8 cellular contexts compared by ENCODE assay signal in the genomic region with DNA sequence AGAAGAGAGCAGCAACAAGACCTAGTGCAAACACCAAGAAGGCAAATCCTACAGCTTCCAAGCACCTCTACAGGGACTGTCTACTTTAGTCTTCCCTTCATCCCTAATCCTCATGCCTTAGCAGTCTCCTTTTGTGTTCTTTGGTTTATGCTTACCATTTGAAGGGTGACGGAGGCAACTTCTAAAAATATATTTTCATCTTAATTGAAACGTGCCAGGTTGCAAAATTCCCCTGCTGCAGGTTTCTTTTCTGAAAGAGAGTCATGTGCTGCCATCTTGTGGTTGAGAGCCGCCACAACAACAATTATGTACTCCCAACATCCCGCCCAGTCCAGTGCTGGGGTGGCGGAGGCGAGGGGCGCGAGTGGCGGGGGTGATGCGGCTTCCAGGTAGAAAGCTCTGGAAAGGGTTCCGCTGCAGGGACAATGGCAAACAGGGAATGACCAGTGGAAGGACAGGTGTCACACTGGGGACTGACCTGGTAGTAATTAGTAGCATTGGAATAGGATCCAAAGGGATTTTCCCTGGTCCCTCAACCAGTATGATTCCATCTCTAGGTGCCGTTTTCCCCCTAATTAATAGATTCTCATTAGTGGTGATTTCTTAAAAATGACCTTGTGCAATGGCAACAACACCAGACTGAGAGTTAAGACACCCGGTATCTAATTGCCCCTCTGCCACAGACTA.
A peak's percentile ranks its signal among the peaks of the same experiment; 100 is the strongest.
DNase-seq lines count a peak whose midpoint lies in the region; ATAC-seq and TF ChIP-seq lines count a peak whose summit lies in the region.

No MANE protein-coding gene starts in this region.

- H3K4me1 ChIP-seq in heart right ventricle: peaks cover 0 to 19% (median 7%) of the 10 kb centered on the region in 9 donors
- H3K4me1 ChIP-seq in uterus: no peaks in the 10 kb centered on the region

- POLR2A ChIA-PET in T-cell (lab: Charles Lee): interaction anchor here in 1 of 2 donors (0.5 kb wide), 1 partner anchor 193 kb away, joined by 4 read pairs; no protein-coding TSS in a partner anchor

- peaks cover 0 to 2% (median under 1%) of the 10 kb centered on the region in 3 donors for H3K9me3 Mint-ChIP-seq in T-cell
- H3K9me3 Mint-ChIP-seq in activated naive CD8-positive, alpha-beta T cell treated with anti-CD3 and anti-CD28 coated beads, Interleukin-2, amount 50 U/mL, for 24 hours: peaks cover 3% of the 10 kb centered on the region

- H3K27me3 Mint-ChIP-seq in T-cell: peaks cover 12 to 28% of the 10 kb centered on the region in 2 donors
- H3K27me3 Mint-ChIP-seq in activated naive CD8-positive, alpha-beta T cell treated with anti-CD3 and anti-CD28 coated beads, Interleukin-2, amount 50 U/mL, for 24 hours: peaks cover 27% of the 10 kb centered on the region

- H3K4me3 Mint-ChIP-seq in T-cell: peak overlapping the region in 1 of 3 donors; percentile 43
- H3K4me3 Mint-ChIP-seq in activated naive CD8-positive, alpha-beta T cell treated with anti-CD3 and anti-CD28 coated beads, Interleukin-2, amount 50 U/mL, for 24 hours: no peak overlapping the region

- H3K27ac ChIP-seq in heart right ventricle (no peak overlapping the region), uterus (no peak overlapping the region)

- H3K27ac Mint-ChIP-seq in T-cell: no peak overlapping the region
- H3K27ac Mint-ChIP-seq in activated naive CD8-positive, alpha-beta T cell treated with anti-CD3 and anti-CD28 coated beads, Interleukin-2, amount 50 U/mL, for 24 hours: no peak overlapping the region

- TF ChIP-seq CTCF in heart right ventricle (IDR thresholded peaks at IDR 0.05): peak; percentile 74 to 89 (median 87)
- peak; percentile 79 to 89 (median 84) for TF ChIP-seq CTCF in uterus (IDR thresholded peaks at IDR 0.05)

- H3K9me3 ChIP-seq in heart right ventricle (peaks cover 0 to under 1% (median 0%) of the 10 kb centered on the region in 11 donors), uterus (no peaks in the 10 kb centered on the region)

- H3K4me1 Mint-ChIP-seq in T-cell: peaks cover 22 to 32% (median 24%) of the 10 kb centered on the region in 3 donors
- peaks cover 29% of the 10 kb centered on the region for H3K4me1 Mint-ChIP-seq in activated naive CD8-positive, alpha-beta T cell treated with anti-CD3 and anti-CD28 coated beads, Interleukin-2, amount 50 U/mL, for 24 hours

- CTCF ChIA-PET in T-cell (lab: Charles Lee): interaction anchor here (0.5 to 3.3 kb wide), 23 partner anchors 14 to 847 kb away, joined by 3 to 15 read pairs (median 3); no protein-coding TSS in a partner anchor

- H3K4me3 ChIP-seq in heart right ventricle (no peak overlapping the region), uterus (no peak overlapping the region)

- peak; percentile 70 for DNase-seq in activated gamma-delta T cell treated with Interleukin-2 at 50 U/mL for 16 hours
- no peak for DNase-seq in activated gamma-delta T cell (lab: John Stamatoyannopoulos, UW)
- DNase-seq in NCI-H1092 treated with DMSO at 0.1 percent for 48 hours (lab: John Stamatoyannopoulos, UW): peak; percentile 72
- peak; percentile 34 to 76 (median 63) for DNase-seq in T-cell
- peak; percentile 74 for DNase-seq in activated naive CD8-positive, alpha-beta T cell treated with anti-CD3 and anti-CD28 coated beads, Interleukin-2, amount 50 U/mL, for 24 hours
- peak; percentile 37 to 69 for DNase-seq in heart right ventricle
- peak; percentile 5 for DNase-seq in pulmonary artery endothelial cell (ENCODE audit: low read depth, low spot score)
- DNase-seq in uterus: peak; percentile 75 to 85

- H3K27me3 ChIP-seq in heart right ventricle: peaks cover 0 to 6% (median 0%) of the 10 kb centered on the region in 7 donors
- no peaks in the 10 kb centered on the region for H3K27me3 ChIP-seq in uterus

- ATAC-seq in T-cell (replicated peaks in 1 of 4) (peak; percentile 63 to 75 (median 68)), heart right ventricle (peak; percentile 54 to 81 (median 68))
- ATAC-seq in activated naive CD8-positive, alpha-beta T cell treated with anti-CD3 and anti-CD28 coated beads, Interleukin-2, amount 50 U/mL, for 24 hours: peak; percentile 47

- intact Hi-C loops in heart right ventricle (cut with DNase I) (loop anchor here in 8 of 10 donors (1.0 to 10.0 kb wide), 9 partner anchors 125 to 825 kb away; a partner anchor contains a TSS), uterus (cut with DNase I; ENCODE audit: low total_unique reads) (no loop called here)

- no peak for TF ChIP-seq POLR2A in uterus (IDR thresholded peaks at IDR 0.05)

- H3K36me3 Mint-ChIP-seq in T-cell: no peaks in the 10 kb centered on the region
- H3K36me3 Mint-ChIP-seq in activated naive CD8-positive, alpha-beta T cell treated with anti-CD3 and anti-CD28 coated beads, Interleukin-2, amount 50 U/mL, for 24 hours (ENCODE audit: low read depth): peaks cover under 1% of the 10 kb centered on the region

- H3K36me3 ChIP-seq in heart right ventricle (no peaks in the 10 kb centered on the region), uterus (no peaks in the 10 kb centered on the region)

- 7 to 8% methylated on average over 13 of the region's 13 CpGs for WGBS in heart right ventricle, 2 donors
